8 cellular contexts compared by ENCODE assay signal in the genomic region with DNA sequence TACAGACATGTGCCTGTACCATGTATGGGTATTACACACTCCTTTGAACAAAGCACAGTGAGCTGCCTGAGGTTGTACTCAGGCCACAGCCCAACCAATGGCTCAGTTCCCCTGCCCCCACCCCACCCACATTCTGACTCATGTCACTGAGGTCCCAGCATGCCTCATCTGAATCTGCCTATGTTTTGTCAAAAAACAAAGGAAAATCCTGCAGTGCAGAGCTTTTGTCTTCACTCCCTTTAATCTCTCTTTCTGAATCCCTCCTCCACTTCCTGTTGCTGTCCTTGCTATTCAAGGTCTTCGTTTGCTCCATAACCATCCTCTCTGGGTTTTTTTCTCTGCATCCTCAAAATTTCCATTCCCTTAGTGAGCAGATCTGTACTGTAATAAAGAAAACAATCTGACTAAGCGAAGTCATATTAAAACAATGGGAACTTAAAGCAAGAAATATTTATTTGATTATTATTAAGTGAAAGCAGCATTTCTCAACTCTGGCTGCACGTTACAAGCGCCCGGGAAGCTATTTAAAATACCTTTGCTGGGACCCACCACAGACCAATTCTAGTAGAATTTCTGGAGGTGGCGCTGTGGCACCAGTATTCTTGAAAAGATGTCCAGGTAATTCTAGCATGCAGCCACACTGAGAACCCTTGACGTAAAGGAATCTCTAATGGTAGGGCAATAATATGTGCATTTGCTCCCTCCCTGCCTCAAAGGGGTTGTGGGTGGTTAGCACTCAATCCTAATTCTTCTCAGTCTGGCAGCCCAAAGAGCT. TPM values are rescaled to one million over a fixed set of nuclear protein-coding genes. Genes with fewer than 3 reads are reported as not detected.
DNase-seq lines count a peak whose midpoint lies in the region; ATAC-seq and TF ChIP-seq lines count a peak whose summit lies in the region.

No MANE protein-coding gene starts in this region.

- H3K9me3 Mint-ChIP-seq in stimulated activated effector memory CD8-positive, alpha-beta T cell treated with anti-CD3 and anti-CD28 coated beads, Interleukin-12 subunit alpha, Interleukin-12 subunit beta, amount 100 ng/mL, for 72 hours: no peaks in the 10 kb centered on the region

- peak; percentile 28; the same call in 1 of the 2 replicates for TF ChIP-seq RAD21 in SK-N-SH (IDR thresholded peaks at IDR 0.05; ENCODE audit: low read length)

- ATAC-seq in GM21576 (IDR thresholded peaks at IDR 0.05; ENCODE audit: unreplicated experiment) (peak; percentile 58), GM21515 (IDR thresholded peaks at IDR 0.05; ENCODE audit: unreplicated experiment) (no peak)
- peak; percentile 87 for ATAC-seq in stimulated activated effector memory CD8-positive, alpha-beta T cell treated with anti-CD3 and anti-CD28 coated beads, Interleukin-12 subunit alpha, Interleukin-12 subunit beta, amount 100 ng/mL, for 72 hours

- H3K4me2 ChIP-seq in SK-N-SH: peak overlapping the region; percentile 57
- H3K4me2 ChIP-seq in mesenchymal stem cell (ENCODE audit: low read length, poor library complexity, severe bottlenecking): no peak overlapping the region

- H3K4me1 ChIP-seq in SK-N-SH (ENCODE audit: control insufficient read depth in 1 of 2, insufficient read depth in 2 of 2, low read depth in 1 of 2, low read length in 1 of 2) (peaks cover 0 to 3% of the 10 kb centered on the region in 2 experiments; a peak in 1 of 4 replicates), mesenchymal stem cell (ENCODE audit: control insufficient read depth, insufficient read depth, low read depth, low read length) (peaks cover 7% of the 10 kb centered on the region)

- TF ChIP-seq CTCF in AG04449 (IDR thresholded peaks at IDR 0.05; ENCODE audit: insufficient read depth, low read length, missing control alignments) (peak; percentile 17), SK-N-SH (IDR thresholded peaks at IDR 0.05) (peak; percentile 62), fibroblast of mammary gland (conservative IDR thresholded peaks at IDR 0.05; ENCODE audit: control insufficient read depth, insufficient read depth, low read depth, low read length) (peak; percentile 22)

- H3K36me3 Mint-ChIP-seq in stimulated activated effector memory CD8-positive, alpha-beta T cell treated with anti-CD3 and anti-CD28 coated beads, Interleukin-12 subunit alpha, Interleukin-12 subunit beta, amount 100 ng/mL, for 72 hours: no peaks in the 10 kb centered on the region

- H2BK15ac ChIP-seq in mesenchymal stem cell (ENCODE audit: low read depth, poor library complexity, severe bottlenecking): no peak overlapping the region

- H3K9ac ChIP-seq in SK-N-SH: no peak overlapping the region; the same call in 1 of the 2 replicates
- H3K9ac ChIP-seq in mesenchymal stem cell (ENCODE audit: low read length): no peak overlapping the region

- no peak overlapping the region for H3K4me3 Mint-ChIP-seq in stimulated activated effector memory CD8-positive, alpha-beta T cell treated with anti-CD3 and anti-CD28 coated beads, Interleukin-12 subunit alpha, Interleukin-12 subunit beta, amount 100 ng/mL, for 72 hours

- DNase-seq in AG04449 (ENCODE audit: low read depth, low spot score) (no peak), SK-N-SH (peak; percentile 1), fibroblast of mammary gland (ENCODE audit: low read depth) (peak; percentile 64), mesenchymal stem cell (no peak), cerebellum (ENCODE audit: low spot score) (no peak)
- DNase-seq in stimulated activated effector memory CD8-positive, alpha-beta T cell treated with anti-CD3 and anti-CD28 coated beads, Interleukin-12 subunit alpha, Interleukin-12 subunit beta, amount 100 ng/mL, for 72 hours (ENCODE audit: low spot score in 2 of 2): peak in 1 of 2 donors; percentile 42

- no peaks in the 10 kb centered on the region for H3K79me1 ChIP-seq in mesenchymal stem cell (replicated peaks; ENCODE audit: low read length, poor library complexity, severe bottlenecking)

- H3K9me2 ChIP-seq in SK-N-SH: no peaks in the 10 kb centered on the region

- no peak overlapping the region for H3K4ac ChIP-seq in mesenchymal stem cell (ENCODE audit: low read depth in 1 of 2, low read length in 2 of 2)

- H3K27ac ChIP-seq in SK-N-SH (ENCODE audit: low read depth in 2 of 2, low read length in 1 of 2): peak overlapping the region in 1 of 2 experiments; percentile 54; a peak in 2 of 4 replicates
- no peak overlapping the region for H3K27ac ChIP-seq in mesenchymal stem cell (ENCODE audit: low read length, poor library complexity, severe bottlenecking)

- no peak overlapping the region for H4K8ac ChIP-seq in mesenchymal stem cell (ENCODE audit: low read length)

- H3K14ac ChIP-seq in mesenchymal stem cell (ENCODE audit: low read length in 2 of 2): no peak overlapping the region

- H3K4me1 Mint-ChIP-seq in stimulated activated effector memory CD8-positive, alpha-beta T cell treated with anti-CD3 and anti-CD28 coated beads, Interleukin-12 subunit alpha, Interleukin-12 subunit beta, amount 100 ng/mL, for 72 hours: peaks cover 7% of the 10 kb centered on the region

- H2BK120ac ChIP-seq in mesenchymal stem cell (ENCODE audit: low read depth, low read length): no peak overlapping the region

- TF ChIP-seq EP300 in SK-N-SH (IDR thresholded peaks at IDR 0.05; ENCODE audit: borderline replicate concordance in 1 of 2, low read depth in 1 of 2, low read length in 1 of 2): no peak

- no peak overlapping the region for H3K18ac ChIP-seq in mesenchymal stem cell (ENCODE audit: low read depth in 1 of 2, low read length in 2 of 2)

- H2BK12ac ChIP-seq in mesenchymal stem cell (ENCODE audit: low read length in 2 of 2): no peak overlapping the region

- H3K27me3 ChIP-seq in SK-N-SH (ENCODE audit: insufficient read depth) (peaks cover 30% of the 10 kb centered on the region; the same call in 1 of the 2 replicates), mesenchymal stem cell (ENCODE audit: control insufficient read depth in 1 of 2, insufficient read depth in 1 of 2, low read length in 2 of 2) (peaks cover 0 to 51% of the 10 kb centered on the region in 2 experiments)

- POLR2A ChIA-PET in AG04449 (lab: Yijun Ruan, JAX) (interaction anchor here (0.7 kb wide), 1 partner anchor 241 kb away, joined by 5 read pairs; no protein-coding TSS in a partner anchor), SK-N-SH (lab: Yijun Ruan, JAX) (no interaction called here)

- H3F3A ChIP-seq in SK-N-SH (replicated peaks; ENCODE audit: insufficient read depth): peaks cover 13% of the 10 kb centered on the region

- H3K9me3 ChIP-seq in SK-N-SH (no peaks in the 10 kb centered on the region), mesenchymal stem cell (ENCODE audit: control insufficient read depth, low read length) (no peaks in the 10 kb centered on the region)

- no peaks in the 10 kb centered on the region for H4K20me1 ChIP-seq in SK-N-SH (ENCODE audit: insufficient read depth)

- no peak overlapping the region for H4K91ac ChIP-seq in mesenchymal stem cell (ENCODE audit: low read length)

- no peak overlapping the region for H2BK5ac ChIP-seq in mesenchymal stem cell (ENCODE audit: low read depth, low read length, poor library complexity, severe bottlenecking)

- H3K4me3 ChIP-seq in AG04449 (ENCODE audit: low read depth, low read length) (peak overlapping the region; percentile 6; the same call in 1 of the 2 replicates), SK-N-SH (ENCODE audit: low read depth in 2 of 2, low read length in 1 of 2) (peak overlapping the region in 1 of 2 experiments; percentile 41; a peak in 2 of 4 replicates), fibroblast of mammary gland (ENCODE audit: control insufficient read depth, low read depth, low read length) (no peak overlapping the region), mesenchymal stem cell (ENCODE audit: insufficient read depth in 1 of 2, low read depth in 1 of 2, low read length in 2 of 2) (no peak overlapping the region)

- H3K79me2 ChIP-seq in SK-N-SH (ENCODE audit: insufficient read depth): no peaks in the 10 kb centered on the region

- 8% methylated on average over 7 of the region's 7 CpGs for WGBS in SK-N-SH (ENCODE audit: low lambda C conversion rate)
- WGBS in mesenchymal stem cell: 59% methylated on average over 6 of the region's 7 CpGs

- no peak overlapping the region for H3K27ac Mint-ChIP-seq in stimulated activated effector memory CD8-positive, alpha-beta T cell treated with anti-CD3 and anti-CD28 coated beads, Interleukin-12 subunit alpha, Interleukin-12 subunit beta, amount 100 ng/mL, for 72 hours

- H2AK5ac ChIP-seq in mesenchymal stem cell (ENCODE audit: low read length, severe bottlenecking): no peak overlapping the region

- H3K36me3 ChIP-seq in SK-N-SH (replicated peaks in 1 of 2; ENCODE audit: control insufficient read depth in 1 of 2, insufficient read depth in 2 of 2, low read length in 1 of 2): no peaks in the 10 kb centered on the region
- no peaks in the 10 kb centered on the region for H3K36me3 ChIP-seq in mesenchymal stem cell (ENCODE audit: control insufficient read depth in 1 of 2, insufficient read depth in 2 of 2, low read depth in 1 of 2, low read length in 2 of 2)

- H2AFZ ChIP-seq in SK-N-SH (ENCODE audit: low read depth) (peak overlapping the region; percentile 80), mesenchymal stem cell (ENCODE audit: low read depth, low read length) (no peak overlapping the region)

- no peak overlapping the region for H3K23ac ChIP-seq in mesenchymal stem cell (ENCODE audit: low read length in 2 of 2)

- CTCF ChIA-PET in AG04449 (lab: Yijun Ruan, JAX): interaction anchor here (1.4 to 7.3 kb wide), 5 partner anchors 8 to 1273 kb away, joined by 3 to 75 read pairs (median 31); no protein-coding TSS in a partner anchor
- CTCF ChIA-PET in SK-N-SH (lab: Yijun Ruan, JAX): interaction anchor here (0.6 to 5.9 kb wide), 12 partner anchors 8 to 773 kb away, joined by 3 to 68 read pairs (median 4); no protein-coding TSS in a partner anchor

TF ChIP-seq in SK-N-SH, 30 proteins besides CTCF, POLR2A, EP300 and RAD21 (continues in another document):
- no peak for TF ChIP-seq TEAD4 (IDR thresholded peaks at IDR 0.05; ENCODE audit: borderline replicate concordance, insufficient read depth)
- no peak for TF ChIP-seq GATA2 (CRISPR knock-in tag; IDR thresholded peaks at IDR 0.05)
- TF ChIP-seq, protein P1, sequence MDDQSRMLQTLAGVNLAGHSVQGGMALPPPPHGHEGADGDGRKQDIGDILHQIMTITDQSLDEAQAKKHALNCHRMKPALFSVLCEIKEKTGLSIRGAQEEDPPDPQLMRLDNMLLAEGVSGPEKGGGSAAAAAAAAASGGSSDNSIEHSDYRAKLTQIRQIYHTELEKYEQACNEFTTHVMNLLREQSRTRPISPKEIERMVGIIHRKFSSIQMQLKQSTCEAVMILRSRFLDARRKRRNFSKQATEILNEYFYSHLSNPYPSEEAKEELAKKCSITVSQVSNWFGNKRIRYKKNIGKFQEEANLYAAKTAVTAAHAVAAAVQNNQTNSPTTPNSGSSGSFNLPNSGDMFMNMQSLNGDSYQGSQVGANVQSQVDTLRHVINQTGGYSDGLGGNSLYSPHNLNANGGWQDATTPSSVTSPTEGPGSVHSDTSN (IDR thresholded peaks at IDR 0.05): no peak
- TF ChIP-seq FOXJ3 (CRISPR knock-in tag; IDR thresholded peaks at IDR 0.05): no peak
- TF ChIP-seq TCF12 (IDR thresholded peaks at IDR 0.05): no peak

RNA-seq across cellular contexts. Expression of a gene that starts 8.8 kb away (rescaled TPM):
- not detected in 2 replicates for polyA plus RNA-seq in SK-N-SH (2012; rRNA removed)
- not detected in 2 replicates for polyA plus RNA-seq in SK-N-SH (2012; cell fraction: cytosol; rRNA removed)
- 0.02 TPM in 1 of 2 replicates, not detected in the other for polyA plus RNA-seq in SK-N-SH (2012; cell fraction: nucleus; rRNA removed)
- not detected for polyA plus RNA-seq in mesenchymal stem cell (2013, experiment 1 of 2)
- not detected for polyA plus RNA-seq in mesenchymal stem cell (2013, experiment 2 of 2)
- total RNA-seq in cerebellum: 0.18 TPM

Comparison
In these comparisons a context has a peak if more than half of its experiments do, and no peak if none do; other contexts are left out.
1. DNase-seq: peak in SK-N-SH (single experiment) and fibroblast of mammary gland (single experiment); none in AG04449 (single experiment), mesenchymal stem cell (single experiment) and cerebellum (single experiment).
2. Peak in every context shown above with its lines, with median percentiles within 50 percentile points of each other: CTCF ChIP-seq.